1 cellular context compared by ENCODE assay signal in genomic region chr3:61552704-61553103, GRCh38. TPM values are rescaled to one million over a fixed set of nuclear protein-coding genes. Genes with fewer than 3 reads are reported as not detected.
"Had no signal": no experiment of that assay in that cellular context is flagged by ENCODE, and none has a peak within 500 bp of the region (broad histone marks: within the 10 kb centered on the region; RNA-seq: fewer than 3 reads in every experiment).

No MANE protein-coding gene starts in this region.

RNA-seq across cellular contexts. Expression of gene PTPRG, which starts 8.7 kb away (rescaled TPM):
- total RNA-seq: naive thymus-derived CD8-positive, alpha-beta T cell had no signal
- polyA plus RNA-seq: naive thymus-derived CD8-positive, alpha-beta T cell had no signal
